ENCODE assay signal across 8 cellular contexts in the genomic region with DNA sequence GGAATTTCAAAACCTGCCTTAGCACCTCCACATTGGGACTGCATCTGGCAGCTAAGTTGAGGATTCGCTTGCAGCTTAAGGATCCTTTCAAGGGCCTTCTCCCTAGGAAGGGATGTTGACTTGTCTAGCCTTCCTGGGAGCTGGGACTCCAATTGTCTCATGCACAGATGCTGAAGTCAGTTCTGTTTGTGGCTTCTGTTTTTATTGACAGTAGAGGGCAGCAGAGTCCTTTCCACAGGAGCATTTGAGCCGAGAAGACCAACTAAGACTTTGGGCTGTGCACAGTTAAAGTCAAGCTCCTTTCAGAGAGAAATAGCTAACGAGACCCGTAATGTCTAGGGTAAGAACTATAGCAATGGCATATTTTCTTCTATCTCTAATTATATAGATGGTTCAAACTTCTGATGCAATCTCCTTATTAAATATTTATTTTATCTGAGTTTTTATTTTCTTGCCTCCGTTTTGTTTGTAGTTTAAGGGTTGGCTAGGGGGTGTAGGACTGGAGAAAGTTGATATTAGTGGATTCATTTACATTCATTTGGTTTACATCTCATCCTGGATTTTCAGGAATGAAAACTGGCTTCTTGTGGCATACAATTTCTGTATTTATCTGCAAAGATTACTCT. TPM values are rescaled to one million over a fixed set of nuclear protein-coding genes. Genes with fewer than 3 reads are reported as not detected.
DNase-seq lines count a peak whose midpoint lies in the region; ATAC-seq and TF ChIP-seq lines count a peak whose summit lies in the region.

No MANE protein-coding gene starts in this region.

- H3K27me3 ChIP-seq in neuronal stem cell (ENCODE audit: control insufficient read depth in 3 of 3, insufficient read depth in 3 of 3, low read depth in 1 of 3, low read length in 3 of 3) = no peaks in the 10 kb centered on the region

- no peak overlapping the region for H2BK15ac ChIP-seq in neuronal stem cell (ENCODE audit: low read length)

- in situ Hi-C loops in GM13977 (cut with MboI; ENCODE audit: low pct_unique_long_range_greater_than_20kb, low sequenced_read_pairs, unreplicated experiment) = loop anchor here (25.0 kb wide), 1 partner anchor 1949 kb away; no protein-coding TSS in a partner anchor

- no peaks in the 10 kb centered on the region for H3K4me1 Mint-ChIP-seq in activated B cell treated with CpG ODN at 0.5 μM for 24 hours

- peaks cover 5% of the 10 kb centered on the region for H3K27me3 Mint-ChIP-seq in activated B cell treated with CpG ODN at 0.5 μM for 24 hours

- intact Hi-C loops in activated B cell treated with CpG ODN at 0.5 μM for 24 hours (cut with micrococcal nuclease) = loop anchor here (1.0 kb wide), 6 partner anchors 34 to 1955 kb away; no protein-coding TSS in a partner anchor

- H2AK5ac ChIP-seq in neuronal stem cell (ENCODE audit: low read depth, low read length) = no peak overlapping the region

- TF ChIP-seq CTCF in C4-2B (conservative IDR thresholded peaks at IDR 0.05) (peak; percentile 83), GM13977 (IDR thresholded peaks at IDR 0.05; ENCODE audit: extremely low read depth, insufficient read depth, missing control alignments) (peak; percentile 73), activated B cell treated with CpG ODN at 0.5 μM for 24 hours (IDR thresholded peaks at IDR 0.05) (peak; percentile 47), fibroblast of villous mesenchyme (IDR thresholded peaks at IDR 0.05; ENCODE audit: insufficient read depth, low read depth, low read length) (peak; percentile 75)

- H4K8ac ChIP-seq in neuronal stem cell (ENCODE audit: low read depth, low read length) = no peak overlapping the region

- H3K4me1 ChIP-seq in neuronal stem cell (ENCODE audit: control insufficient read depth in 2 of 2, insufficient read depth in 1 of 2, low read depth in 1 of 2, low read length in 2 of 2) = peaks cover 9 to 27% of the 10 kb centered on the region in 2 donors

- H2BK12ac ChIP-seq in neuronal stem cell (ENCODE audit: low read length) = no peak overlapping the region

- CTCF ChIA-PET in activated B cell treated with CpG ODN at 0.5 μM for 24 hours (lab: Charles Lee) = interaction anchor here (0.7 to 2.6 kb wide), 19 partner anchors 10 to 1955 kb away, joined by 3 to 25 read pairs (median 6); no protein-coding TSS in a partner anchor

- H3K4me3 ChIP-seq in fibroblast of villous mesenchyme (ENCODE audit: low read depth, low read length) (no peak overlapping the region), neuronal stem cell (ENCODE audit: low read length in 2 of 2) (no peak overlapping the region)

- no peaks in the 10 kb centered on the region for H3K9me3 Mint-ChIP-seq in activated B cell treated with CpG ODN at 0.5 μM for 24 hours

- no peaks in the 10 kb centered on the region for H3K36me3 Mint-ChIP-seq in activated B cell treated with CpG ODN at 0.5 μM for 24 hours (ENCODE audit: low read depth)

- H3K36me3 ChIP-seq in neuronal stem cell (replicated peaks in 1 of 2; ENCODE audit: control insufficient read depth in 2 of 2, insufficient read depth in 2 of 2, low read length in 2 of 2) = no peaks in the 10 kb centered on the region

- no peak overlapping the region for H2BK120ac ChIP-seq in neuronal stem cell (ENCODE audit: low read depth, low read length)

- ATAC-seq in HG03025 (IDR thresholded peaks at IDR 0.05; ENCODE audit: low FRiP score, unreplicated experiment) = peak; percentile 77
- ATAC-seq in activated B cell treated with CpG ODN at 0.5 μM for 24 hours (ENCODE audit: low read depth) = peak; percentile 56
- no peak for ATAC-seq in HG03097 (IDR thresholded peaks at IDR 0.05; ENCODE audit: low FRiP score, unreplicated experiment)

- no peak overlapping the region for H3K9ac ChIP-seq in neuronal stem cell (ENCODE audit: low read depth, low read length, poor library complexity)

- H3K23ac ChIP-seq in neuronal stem cell (ENCODE audit: low read depth, low read length, poor library complexity) = no peak overlapping the region

- H3K79me1 ChIP-seq in neuronal stem cell (ENCODE audit: low read depth, low read length) = no peaks in the 10 kb centered on the region

- H3K9me3 ChIP-seq in neuronal stem cell (replicated peaks in 1 of 2; ENCODE audit: control insufficient read depth in 2 of 2, insufficient read depth in 1 of 2, low read depth in 1 of 2, low read length in 2 of 2) = no peaks in the 10 kb centered on the region

- H3K27ac Mint-ChIP-seq in activated B cell treated with CpG ODN at 0.5 μM for 24 hours = no peak overlapping the region

- peak; percentile 34 for DNase-seq in GM13977 (ENCODE audit: low spot score)
- peak; percentile 2 for DNase-seq in NCI-H2196 treated with DMSO at 0.1 percent for 48 hours (lab: John Stamatoyannopoulos, UW; ENCODE audit: unreplicated experiment)
- no peak for DNase-seq in activated B cell treated with CpG ODN at 0.5 μM for 24 hours
- peak; percentile 70 for DNase-seq in fibroblast of villous mesenchyme (ENCODE audit: low read depth)
- peak; percentile 69 for DNase-seq in neuronal stem cell (ENCODE audit: low spot score)

- H4K91ac ChIP-seq in neuronal stem cell (ENCODE audit: low read depth, low read length, poor library complexity) = no peak overlapping the region

- no peak overlapping the region for H3K18ac ChIP-seq in neuronal stem cell (ENCODE audit: low read length)

- no peak overlapping the region for H3K4ac ChIP-seq in neuronal stem cell (ENCODE audit: low read length)

- H3K14ac ChIP-seq in neuronal stem cell (ENCODE audit: low read length) = no peak overlapping the region

- no CpG with 5 or more reads among the region's 5 CpGs for WGBS in neuronal stem cell (ENCODE audit: extremely low coverage in 2 of 2, insufficient read length in 2 of 2, insufficient replicate concordance in 1 of 2), 2 donors

- H3K27ac ChIP-seq in C4-2B (no peak overlapping the region), neuronal stem cell (replicated peaks; ENCODE audit: low read length) (no peak overlapping the region)

- H2BK5ac ChIP-seq in neuronal stem cell (ENCODE audit: low read length) = no peak overlapping the region

- H2AFZ ChIP-seq in neuronal stem cell (ENCODE audit: low read length) = no peak overlapping the region

- no peak overlapping the region for H3K4me3 Mint-ChIP-seq in activated B cell treated with CpG ODN at 0.5 μM for 24 hours

- H3K4me2 ChIP-seq in neuronal stem cell (ENCODE audit: insufficient read depth, low read length, poor library complexity, severe bottlenecking) = no peak overlapping the region

- POLR2A ChIA-PET in activated B cell treated with CpG ODN at 0.5 μM for 24 hours (lab: Charles Lee) = interaction anchor here (0.5 to 0.7 kb wide), 2 partner anchors 35 to 684 kb away, joined by 4 read pairs; no protein-coding TSS in a partner anchor

RNA-seq across cellular contexts. Expression of gene KBTBD8, which starts 59.7 kb away (rescaled TPM):
- 45.4 and 53.3 TPM in 2 replicates for total RNA-seq in activated B cell treated with CpG ODN at 0.5 μM for 24 hours
- total RNA-seq in fibroblast of villous mesenchyme = 3.5 and 4.3 TPM in 2 replicates
- 2.8 TPM for polyA plus RNA-seq in neuronal stem cell (2013, experiment 1 of 2)
- polyA plus RNA-seq in neuronal stem cell (2013, experiment 2 of 2) = 3.2 TPM
